1 cellular context compared by ENCODE assay signal in genomic region chr1:1037366-1038327, GRCh38.
TF ChIP-seq lines count a peak whose summit lies in the region.

No MANE protein-coding gene starts in this region.

TF ChIP-seq in HepG2, 621 proteins besides CTCF, POLR2A, EP300 and RAD21 (continued from another document and continues in another):
- TF ChIP-seq ZUFSP (CRISPR knock-in tag; IDR thresholded peaks at IDR 0.05; ENCODE audit: borderline replicate concordance) (no peak), RNF2 (conservative IDR thresholded peaks at IDR 0.05; ENCODE audit: low read depth) (no peak), ZFYVE20 (CRISPR knock-in tag; IDR thresholded peaks at IDR 0.05; ENCODE audit: borderline replicate concordance, low read depth) (no peak), ZNF292 (CRISPR knock-in tag; IDR thresholded peaks at IDR 0.05; ENCODE audit: borderline replicate concordance, low read depth) (peak; percentile 21; the same call in 1 of the 2 replicates), MYC (CRISPR knock-in tag; IDR thresholded peaks at IDR 0.05; ENCODE audit: borderline replicate concordance) (peak; percentile 34; the same call in 1 of the 2 replicates), MAFG (CRISPR knock-in tag; IDR thresholded peaks at IDR 0.05) (no peak), FOXK2 (IDR thresholded peaks at IDR 0.05) (no peak), HMGA1 (CRISPR knock-in tag; conservative IDR thresholded peaks at IDR 0.05) (no peak), ARNTL (CRISPR knock-in tag; IDR thresholded peaks at IDR 0.05) (no peak), ZNF841 (CRISPR knock-in tag; IDR thresholded peaks at IDR 0.05; ENCODE audit: borderline replicate concordance) (no peak), ZNF331 (CRISPR knock-in tag; IDR thresholded peaks at IDR 0.05) (no peak), AGO2 (optimal IDR thresholded peaks at IDR 0.05; ENCODE audit: low read depth, low read length) (no peak), ZNF781 (CRISPR knock-in tag; IDR thresholded peaks at IDR 0.05; ENCODE audit: borderline replicate concordance, not compliant biosample characterization) (no peak), ZFP41 (CRISPR knock-in tag; IDR thresholded peaks at IDR 0.05; ENCODE audit: borderline replicate concordance) (no peak), SP4 (CRISPR knock-in tag; IDR thresholded peaks at IDR 0.05) (peak; percentile 22; the same call in 1 of the 2 replicates), JUN (CRISPR knock-in tag; IDR thresholded peaks at IDR 0.05) (no peak), ZNF557 (CRISPR knock-in tag; IDR thresholded peaks at IDR 0.05) (no peak), GMEB1 (CRISPR knock-in tag; IDR thresholded peaks at IDR 0.05; ENCODE audit: borderline replicate concordance) (no peak), HMGXB4 (CRISPR knock-in tag; IDR thresholded peaks at IDR 0.05; ENCODE audit: borderline replicate concordance in 1 of 2, low read depth in 1 of 2) (no peak), SMARCC2 (IDR thresholded peaks at IDR 0.05) (no peak), GMEB2 (CRISPR knock-in tag; IDR thresholded peaks at IDR 0.05; ENCODE audit: low read depth) (no peak), EED (CRISPR knock-in tag; IDR thresholded peaks at IDR 0.05) (no peak), ZNF770 (CRISPR knock-in tag; IDR thresholded peaks at IDR 0.05) (no peak)
- TF ChIP-seq, protein P1, sequence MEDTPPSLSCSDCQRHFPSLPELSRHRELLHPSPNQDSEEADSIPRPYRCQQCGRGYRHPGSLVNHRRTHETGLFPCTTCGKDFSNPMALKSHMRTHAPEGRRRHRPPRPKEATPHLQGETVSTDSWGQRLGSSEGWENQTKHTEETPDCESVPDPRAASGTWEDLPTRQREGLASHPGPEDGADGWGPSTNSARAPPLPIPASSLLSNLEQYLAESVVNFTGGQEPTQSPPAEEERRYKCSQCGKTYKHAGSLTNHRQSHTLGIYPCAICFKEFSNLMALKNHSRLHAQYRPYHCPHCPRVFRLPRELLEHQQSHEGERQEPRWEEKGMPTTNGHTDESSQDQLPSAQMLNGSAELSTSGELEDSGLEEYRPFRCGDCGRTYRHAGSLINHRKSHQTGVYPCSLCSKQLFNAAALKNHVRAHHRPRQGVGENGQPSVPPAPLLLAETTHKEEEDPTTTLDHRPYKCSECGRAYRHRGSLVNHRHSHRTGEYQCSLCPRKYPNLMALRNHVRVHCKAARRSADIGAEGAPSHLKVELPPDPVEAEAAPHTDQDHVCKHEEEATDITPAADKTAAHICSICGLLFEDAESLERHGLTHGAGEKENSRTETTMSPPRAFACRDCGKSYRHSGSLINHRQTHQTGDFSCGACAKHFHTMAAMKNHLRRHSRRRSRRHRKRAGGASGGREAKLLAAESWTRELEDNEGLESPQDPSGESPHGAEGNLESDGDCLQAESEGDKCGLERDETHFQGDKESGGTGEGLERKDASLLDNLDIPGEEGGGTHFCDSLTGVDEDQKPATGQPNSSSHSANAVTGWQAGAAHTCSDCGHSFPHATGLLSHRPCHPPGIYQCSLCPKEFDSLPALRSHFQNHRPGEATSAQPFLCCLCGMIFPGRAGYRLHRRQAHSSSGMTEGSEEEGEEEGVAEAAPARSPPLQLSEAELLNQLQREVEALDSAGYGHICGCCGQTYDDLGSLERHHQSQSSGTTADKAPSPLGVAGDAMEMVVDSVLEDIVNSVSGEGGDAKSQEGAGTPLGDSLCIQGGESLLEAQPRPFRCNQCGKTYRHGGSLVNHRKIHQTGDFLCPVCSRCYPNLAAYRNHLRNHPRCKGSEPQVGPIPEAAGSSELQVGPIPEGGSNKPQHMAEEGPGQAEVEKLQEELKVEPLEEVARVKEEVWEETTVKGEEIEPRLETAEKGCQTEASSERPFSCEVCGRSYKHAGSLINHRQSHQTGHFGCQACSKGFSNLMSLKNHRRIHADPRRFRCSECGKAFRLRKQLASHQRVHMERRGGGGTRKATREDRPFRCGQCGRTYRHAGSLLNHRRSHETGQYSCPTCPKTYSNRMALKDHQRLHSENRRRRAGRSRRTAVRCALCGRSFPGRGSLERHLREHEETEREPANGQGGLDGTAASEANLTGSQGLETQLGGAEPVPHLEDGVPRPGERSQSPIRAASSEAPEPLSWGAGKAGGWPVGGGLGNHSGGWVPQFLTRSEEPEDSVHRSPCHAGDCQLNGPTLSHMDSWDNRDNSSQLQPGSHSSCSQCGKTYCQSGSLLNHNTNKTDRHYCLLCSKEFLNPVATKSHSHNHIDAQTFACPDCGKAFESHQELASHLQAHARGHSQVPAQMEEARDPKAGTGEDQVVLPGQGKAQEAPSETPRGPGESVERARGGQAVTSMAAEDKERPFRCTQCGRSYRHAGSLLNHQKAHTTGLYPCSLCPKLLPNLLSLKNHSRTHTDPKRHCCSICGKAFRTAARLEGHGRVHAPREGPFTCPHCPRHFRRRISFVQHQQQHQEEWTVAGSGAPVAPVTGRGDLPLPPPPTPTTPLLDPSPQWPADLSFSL (CRISPR knock-in tag; IDR thresholded peaks at IDR 0.05): no peak
- TF ChIP-seq, protein P2, sequence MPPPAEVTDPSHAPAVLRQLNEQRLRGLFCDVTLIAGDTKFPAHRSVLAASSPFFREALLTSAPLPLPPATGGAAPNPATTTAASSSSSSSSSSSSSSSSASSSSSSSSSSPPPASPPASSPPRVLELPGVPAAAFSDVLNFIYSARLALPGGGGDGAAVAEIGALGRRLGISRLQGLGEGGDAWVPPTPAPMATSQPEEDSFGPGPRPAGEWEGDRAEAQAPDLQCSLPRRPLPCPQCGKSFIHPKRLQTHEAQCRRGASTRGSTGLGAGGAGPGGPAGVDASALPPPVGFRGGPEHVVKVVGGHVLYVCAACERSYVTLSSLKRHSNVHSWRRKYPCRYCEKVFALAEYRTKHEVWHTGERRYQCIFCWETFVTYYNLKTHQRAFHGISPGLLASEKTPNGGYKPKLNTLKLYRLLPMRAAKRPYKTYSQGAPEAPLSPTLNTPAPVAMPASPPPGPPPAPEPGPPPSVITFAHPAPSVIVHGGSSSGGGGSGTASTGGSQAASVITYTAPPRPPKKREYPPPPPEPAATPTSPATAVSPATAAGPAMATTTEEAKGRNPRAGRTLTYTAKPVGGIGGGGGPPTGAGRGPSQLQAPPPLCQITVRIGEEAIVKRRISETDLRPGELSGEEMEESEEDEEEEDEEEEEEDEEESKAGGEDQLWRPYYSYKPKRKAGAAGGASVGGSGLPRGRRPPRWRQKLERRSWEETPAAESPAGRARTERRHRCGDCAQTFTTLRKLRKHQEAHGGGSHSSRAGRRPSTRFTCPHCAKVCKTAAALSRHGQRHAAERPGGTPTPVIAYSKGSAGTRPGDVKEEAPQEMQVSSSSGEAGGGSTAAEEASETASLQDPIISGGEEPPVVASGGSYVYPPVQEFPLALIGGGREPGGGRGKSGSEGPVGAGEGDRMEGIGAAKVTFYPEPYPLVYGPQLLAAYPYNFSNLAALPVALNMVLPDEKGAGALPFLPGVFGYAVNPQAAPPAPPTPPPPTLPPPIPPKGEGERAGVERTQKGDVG (CRISPR knock-in tag; IDR thresholded peaks at IDR 0.05; ENCODE audit: borderline replicate concordance): no peak
- TF ChIP-seq, protein P3, sequence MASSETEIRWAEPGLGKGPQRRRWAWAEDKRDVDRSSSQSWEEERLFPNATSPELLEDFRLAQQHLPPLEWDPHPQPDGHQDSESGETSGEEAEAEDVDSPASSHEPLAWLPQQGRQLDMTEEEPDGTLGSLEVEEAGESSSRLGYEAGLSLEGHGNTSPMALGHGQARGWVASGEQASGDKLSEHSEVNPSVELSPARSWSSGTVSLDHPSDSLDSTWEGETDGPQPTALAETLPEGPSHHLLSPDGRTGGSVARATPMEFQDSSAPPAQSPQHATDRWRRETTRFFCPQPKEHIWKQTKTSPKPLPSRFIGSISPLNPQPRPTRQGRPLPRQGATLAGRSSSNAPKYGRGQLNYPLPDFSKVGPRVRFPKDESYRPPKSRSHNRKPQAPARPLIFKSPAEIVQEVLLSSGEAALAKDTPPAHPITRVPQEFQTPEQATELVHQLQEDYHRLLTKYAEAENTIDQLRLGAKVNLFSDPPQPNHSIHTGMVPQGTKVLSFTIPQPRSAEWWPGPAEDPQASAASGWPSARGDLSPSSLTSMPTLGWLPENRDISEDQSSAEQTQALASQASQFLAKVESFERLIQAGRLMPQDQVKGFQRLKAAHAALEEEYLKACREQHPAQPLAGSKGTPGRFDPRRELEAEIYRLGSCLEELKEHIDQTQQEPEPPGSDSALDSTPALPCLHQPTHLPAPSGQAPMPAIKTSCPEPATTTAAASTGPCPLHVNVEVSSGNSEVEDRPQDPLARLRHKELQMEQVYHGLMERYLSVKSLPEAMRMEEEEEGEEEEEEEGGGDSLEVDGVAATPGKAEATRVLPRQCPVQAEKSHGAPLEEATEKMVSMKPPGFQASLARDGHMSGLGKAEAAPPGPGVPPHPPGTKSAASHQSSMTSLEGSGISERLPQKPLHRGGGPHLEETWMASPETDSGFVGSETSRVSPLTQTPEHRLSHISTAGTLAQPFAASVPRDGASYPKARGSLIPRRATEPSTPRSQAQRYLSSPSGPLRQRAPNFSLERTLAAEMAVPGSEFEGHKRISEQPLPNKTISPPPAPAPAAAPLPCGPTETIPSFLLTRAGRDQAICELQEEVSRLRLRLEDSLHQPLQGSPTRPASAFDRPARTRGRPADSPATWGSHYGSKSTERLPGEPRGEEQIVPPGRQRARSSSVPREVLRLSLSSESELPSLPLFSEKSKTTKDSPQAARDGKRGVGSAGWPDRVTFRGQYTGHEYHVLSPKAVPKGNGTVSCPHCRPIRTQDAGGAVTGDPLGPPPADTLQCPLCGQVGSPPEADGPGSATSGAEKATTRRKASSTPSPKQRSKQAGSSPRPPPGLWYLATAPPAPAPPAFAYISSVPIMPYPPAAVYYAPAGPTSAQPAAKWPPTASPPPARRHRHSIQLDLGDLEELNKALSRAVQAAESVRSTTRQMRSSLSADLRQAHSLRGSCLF (CRISPR knock-in tag; IDR thresholded peaks at IDR 0.05; ENCODE audit: borderline replicate concordance): no peak
- TF ChIP-seq, protein P4, sequence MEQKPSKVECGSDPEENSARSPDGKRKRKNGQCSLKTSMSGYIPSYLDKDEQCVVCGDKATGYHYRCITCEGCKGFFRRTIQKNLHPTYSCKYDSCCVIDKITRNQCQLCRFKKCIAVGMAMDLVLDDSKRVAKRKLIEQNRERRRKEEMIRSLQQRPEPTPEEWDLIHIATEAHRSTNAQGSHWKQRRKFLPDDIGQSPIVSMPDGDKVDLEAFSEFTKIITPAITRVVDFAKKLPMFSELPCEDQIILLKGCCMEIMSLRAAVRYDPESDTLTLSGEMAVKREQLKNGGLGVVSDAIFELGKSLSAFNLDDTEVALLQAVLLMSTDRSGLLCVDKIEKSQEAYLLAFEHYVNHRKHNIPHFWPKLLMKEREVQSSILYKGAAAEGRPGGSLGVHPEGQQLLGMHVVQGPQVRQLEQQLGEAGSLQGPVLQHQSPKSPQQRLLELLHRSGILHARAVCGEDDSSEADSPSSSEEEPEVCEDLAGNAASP (CRISPR knock-in tag; IDR thresholded peaks at IDR 0.05; ENCODE audit: borderline replicate concordance): no peak
